ENCODE assay signal across 26 cellular contexts in the genomic region with DNA sequence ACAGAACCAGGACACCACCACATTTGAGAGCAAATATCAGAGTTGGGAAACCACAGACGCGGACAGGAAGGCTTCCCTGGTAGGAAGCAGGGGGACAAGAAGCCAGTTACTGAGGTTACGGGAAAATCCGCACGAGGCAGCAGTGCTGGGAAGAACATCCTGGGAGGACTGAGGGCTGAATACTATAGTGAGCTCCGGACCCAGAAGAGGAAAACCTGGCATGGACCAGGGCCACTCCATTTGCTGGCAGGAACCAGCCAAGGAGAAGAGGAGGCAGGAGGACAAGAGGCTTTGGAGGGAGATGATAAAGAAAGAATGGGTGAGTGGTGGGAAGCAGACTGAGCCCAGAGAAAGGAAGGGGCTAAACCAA. TPM values are rescaled to one million over a fixed set of nuclear protein-coding genes. Genes with fewer than 3 reads are reported as not detected.
DNase-seq lines count a peak whose midpoint lies in the region; ATAC-seq, FAIRE-seq and TF ChIP-seq lines count a peak whose summit lies in the region.
"Had no signal": no experiment of that assay in that cellular context is flagged by ENCODE, and none has a peak within 500 bp of the region (broad histone marks: within the 10 kb centered on the region; RNA-seq: fewer than 3 reads in every experiment).

No MANE protein-coding gene starts in this region.

- H3K4me2 ChIP-seq in HepG2 (ENCODE audit: low read depth, low read length), result peak overlapping the region; percentile 13; the same call in 1 of the 2 replicates
- no peak overlapping the region for H3K4me2 ChIP-seq in smooth muscle cell

- peak; percentile 67 for ATAC-seq in HepG2
- ATAC-seq: activated T-cell treated with anti-CD3 and anti-CD28 coated beads, Interleukin-2, amount 50 U/mL, for 4 hours; foreskin keratinocyte; natural killer cell; Right ventricle myocardium inferior had no signal

- no peak for TF ChIP-seq RAD21 in HepG2 (CRISPR knock-in tag; IDR thresholded peaks at IDR 0.05)

- POLR2A ChIA-PET in HepG2 (lab: Yijun Ruan, JAX), result interaction anchor here (1.4 kb wide), 1 partner anchor 8 kb away, joined by 4 read pairs; no protein-coding TSS in a partner anchor

- H3K27ac ChIP-seq in HepG2 (ENCODE audit: extremely low read length, insufficient read depth, low read length) (no peak overlapping the region), smooth muscle cell (ENCODE audit: low read depth) (no peak overlapping the region)
- H3K27ac ChIP-seq: 22Rv1, esophagus muscularis mucosa, foreskin keratinocyte, ovary, right atrium auricular region had no signal

- TF ChIP-seq CTCF in chondrocyte (IDR thresholded peaks at IDR 0.05), result no peak
- TF ChIP-seq CTCF in HepG2 (CRISPR knock-in tag; IDR thresholded peaks at IDR 0.05), result no peak
- no peak for TF ChIP-seq CTCF in type B pancreatic cell (conservative IDR thresholded peaks at IDR 0.05)
- TF ChIP-seq CTCF in smooth muscle cell (IDR thresholded peaks at IDR 0.05; ENCODE audit: borderline replicate concordance, insufficient read depth, poor library complexity, severe bottlenecking), result no peak

- CTCF ChIA-PET in HepG2 (lab: Yijun Ruan, JAX; ENCODE audit: low intra/inter-chr PET ratio, low total read pairs), result no interaction called here

- no peak for FAIRE-seq in HepG2 (lab: Jason Lieb, UNC)
- FAIRE-seq: GM12891, islet of Langerhans had no signal

- peaks cover 0 to 2% of the 10 kb centered on the region in 2 experiments; a peak in 1 of 5 replicates for H3K27me3 ChIP-seq in HepG2 (ENCODE audit: control insufficient read depth in 1 of 2, insufficient read depth in 2 of 2, low read length in 2 of 2)
- H3K27me3 ChIP-seq in smooth muscle cell (ENCODE audit: low read depth), result no peaks in the 10 kb centered on the region
- H3K27me3 ChIP-seq: esophagus muscularis mucosa, foreskin keratinocyte, ovary, right atrium auricular region had no signal

- H2AFZ ChIP-seq in HepG2 (ENCODE audit: low read length), result no peak overlapping the region
- no peak overlapping the region for H2AFZ ChIP-seq in smooth muscle cell (ENCODE audit: low read depth)

- H3K4me1 Mint-ChIP-seq in chondrocyte (ENCODE audit: low read depth) (peaks cover 6% of the 10 kb centered on the region), type B pancreatic cell (ENCODE audit: unreplicated experiment) (peaks cover 11% of the 10 kb centered on the region)

- H3K36me3 ChIP-seq in HepG2 (replicated peaks in 1 of 2; ENCODE audit: control insufficient read depth in 1 of 2, insufficient read depth in 2 of 2, low read length in 2 of 2), result peaks cover 3 to 11% of the 10 kb centered on the region in 2 experiments; a peak in 2 of 5 replicates
- no peaks in the 10 kb centered on the region for H3K36me3 ChIP-seq in smooth muscle cell (ENCODE audit: low read depth)
- H3K36me3 ChIP-seq: ovary, right atrium auricular region had no signal

- TF ChIP-seq EP300 in HepG2 (IDR thresholded peaks at IDR 0.05; ENCODE audit: low read depth in 2 of 2, low read length in 2 of 2), result no peak
- TF ChIP-seq EP300 in HepG2 (CRISPR knock-in tag; IDR thresholded peaks at IDR 0.05; ENCODE audit: borderline replicate concordance), result no peak

- intact Hi-C loops in HepG2 (cut with micrococcal nuclease; ENCODE audit: unreplicated experiment), result no loop called here

- H3K4me1 ChIP-seq in HepG2 (ENCODE audit: insufficient read depth, low read length) (peaks cover 19% of the 10 kb centered on the region), smooth muscle cell (ENCODE audit: low read depth) (no peaks in the 10 kb centered on the region)
- H3K4me1 ChIP-seq: foreskin keratinocyte had no signal

- no peak overlapping the region for H3K4me3 Mint-ChIP-seq in chondrocyte (ENCODE audit: unreplicated experiment)
- H3K4me3 Mint-ChIP-seq in type B pancreatic cell, result no peak overlapping the region
- H3K4me3 Mint-ChIP-seq: activated T-cell treated with anti-CD3 and anti-CD28 coated beads, Interleukin-2, amount 50 U/mL, for 4 hours; CD14-positive monocyte; natural killer cell; T-helper 2 cell treated with Interferon-gamma antibody and Interleukin-4, amounts not matched to agents 5 μg/mL and 100 μg/mL, for 36 hours had no signal

- H3K4me3 ChIP-seq in HepG2 (replicated peaks in 1 of 3; ENCODE audit: insufficient read depth in 1 of 3, low read depth in 2 of 3, low read length in 3 of 3), result no peak overlapping the region; a peak in 1 of 6 replicates
- no peak overlapping the region for H3K4me3 ChIP-seq in smooth muscle cell
- H3K4me3 ChIP-seq: esophagus muscularis mucosa, ovary, right atrium auricular region had no signal

- H3K9me3 ChIP-seq in HepG2 (ENCODE audit: low read length) (no peaks in the 10 kb centered on the region), smooth muscle cell (replicated peaks; ENCODE audit: low read depth) (no peaks in the 10 kb centered on the region)
- H3K9me3 ChIP-seq: esophagus muscularis mucosa, ovary, right atrium auricular region had no signal

- WGBS in HepG2 (ENCODE audit: low lambda C conversion rate), result 13% methylated on average over 6 of the region's 6 CpGs
- 47% methylated on average over 6 of the region's 6 CpGs for WGBS in smooth muscle cell (ENCODE audit: low lambda C conversion rate)

- no peaks in the 10 kb centered on the region for H4K20me1 ChIP-seq in HepG2 (ENCODE audit: insufficient read depth, low read length)
- H4K20me1 ChIP-seq in smooth muscle cell (ENCODE audit: low read depth), result no peaks in the 10 kb centered on the region

- no TSS peak for BruUV-seq in HepG2 (replicated peaks; lab: Mats Ljungman, UMichigan)

- no peak for TF ChIP-seq POLR2A in HepG2 (IDR thresholded peaks at IDR 0.05; ENCODE audit: insufficient read depth in 1 of 2, low read depth in 2 of 2, low read length in 2 of 2)

- H3K79me2 ChIP-seq in HepG2 (ENCODE audit: insufficient read depth, low read length) (no peaks in the 10 kb centered on the region), smooth muscle cell (ENCODE audit: low read depth) (no peaks in the 10 kb centered on the region)

- no peaks in the 10 kb centered on the region for H3K27me3 Mint-ChIP-seq in chondrocyte (ENCODE audit: low read depth)
- H3K27me3 Mint-ChIP-seq in type B pancreatic cell, result no peaks in the 10 kb centered on the region

- H3K36me3 Mint-ChIP-seq in chondrocyte (ENCODE audit: low read depth) (peaks cover 14% of the 10 kb centered on the region), type B pancreatic cell (peaks cover 16% of the 10 kb centered on the region)
- H3K36me3 Mint-ChIP-seq: natural killer cell had no signal

- no peaks in the 10 kb centered on the region for H3K9me3 Mint-ChIP-seq in chondrocyte (ENCODE audit: low read depth)
- no peaks in the 10 kb centered on the region for H3K9me3 Mint-ChIP-seq in type B pancreatic cell
- H3K9me3 Mint-ChIP-seq: activated T-cell treated with anti-CD3 and anti-CD28 coated beads, Interleukin-2, amount 50 U/mL, for 4 hours; CD14-positive monocyte; natural killer cell; T-helper 2 cell treated with Interferon-gamma antibody and Interleukin-4, amounts not matched to agents 5 μg/mL and 100 μg/mL, for 36 hours had no signal

- peak; percentile 47 for DNase-seq in DMS 273 (lab: John Stamatoyannopoulos, UW; ENCODE audit: unreplicated experiment)
- no peak for DNase-seq in DMS 273 treated with DMSO at 0.1 percent for 48 hours (lab: John Stamatoyannopoulos, UW)
- DNase-seq in chondrocyte (ENCODE audit: low spot score), result no peak
- no peak for DNase-seq in HepG2 (ENCODE audit: low spot score)
- no peak for DNase-seq in type B pancreatic cell (ENCODE audit: extremely low spot score, unreplicated experiment)
- DNase-seq in smooth muscle cell (lab: John Stamatoyannopoulos, UW; ENCODE audit: unreplicated experiment), result no peak
- DNase-seq in Ammon's horn (ENCODE audit: low spot score), result no peak
- no peak for DNase-seq in SIG-M5 treated with dmso at 0.1 percent for 504 hours (lab: John Stamatoyannopoulos, UW; ENCODE audit: unreplicated experiment)
- DNase-seq: activated CD4-positive, alpha-beta T cell treated with anti-CD3 and anti-CD28 coated beads for 48 hours; activated naive CD4-positive, alpha-beta T cell treated with anti-CD3 and anti-CD28 coated beads, Interleukin-2, amount 50 U/mL, for 16 hours; activated T-cell treated with anti-CD3 and anti-CD28 coated beads, Interleukin-2, amount 50 U/mL, for 4 hours; amniotic stem cell; cortex of kidney; foreskin keratinocyte; midbrain; natural killer cell; substantia nigra had no signal

- H3K27ac Mint-ChIP-seq in chondrocyte (ENCODE audit: unreplicated experiment), result peak overlapping the region; percentile 59
- peak overlapping the region; percentile 51 for H3K27ac Mint-ChIP-seq in type B pancreatic cell
- H3K27ac Mint-ChIP-seq: CD14-positive monocyte; natural killer cell; T-helper 2 cell treated with Interferon-gamma antibody and Interleukin-4, amounts not matched to agents 5 μg/mL and 100 μg/mL, for 36 hours had no signal

- H3K9ac ChIP-seq in HepG2 (ENCODE audit: insufficient read depth, low read depth, low read length) (no peak overlapping the region), smooth muscle cell (ENCODE audit: low read depth) (no peak overlapping the region)

- in situ Hi-C loops in HepG2 (cut with HindIII; ENCODE audit: extremely low pct_ligation_motif_present, low pct_unique_long_range_greater_than_20kb), result no loop called here

- H3F3A ChIP-seq in smooth muscle cell (ENCODE audit: low read depth), result peaks cover 8% of the 10 kb centered on the region

RNA-seq across cellular contexts. Expression of gene DSN1, which starts 6.1 kb away (rescaled TPM):
- total RNA-seq in chondrocyte (7.4 to 14.9 TPM (median 8.3 TPM) in 3 replicates), HepG2 (2016; rRNA removed; fragmentation: Illumina TruSeq; extraction: Trizol) (53.7 and 82.4 TPM in 2 replicates), type B pancreatic cell (ENCODE audit: low replicate concordance) (20.0 and 24.1 TPM in 2 replicates), smooth muscle cell (17.0 and 23.0 TPM in 2 replicates)
- total RNA-seq in HepG2 (2016; cell fraction: cytosol; rRNA removed; fragmentation: Illumina TruSeq; extraction: Trizol; ENCODE audit: low read depth), result 10.7 and 11.7 TPM in 2 replicates
- total RNA-seq in HepG2 (2016; cell fraction: insoluble cytoplasmic fraction; rRNA removed; fragmentation: Illumina TruSeq; extraction: Trizol), result 57.1 and 88.9 TPM in 2 replicates
- total RNA-seq in HepG2 (2016; cell fraction: membrane; rRNA removed; fragmentation: Illumina TruSeq; extraction: Trizol), result 25.4 and 26.8 TPM in 2 replicates
- 26.9 and 33.4 TPM in 2 replicates for total RNA-seq in HepG2 (2016; cell fraction: nucleus; rRNA removed; fragmentation: Illumina TruSeq; extraction: Trizol)
- polyA plus RNA-seq in HepG2 (2011; rRNA removed) (10.5 and 18.7 TPM in 2 replicates), smooth muscle cell (15.1 and 17.4 TPM in 2 replicates)
- polyA plus RNA-seq in HepG2 (2011; cell fraction: cytosol; rRNA removed), result 9.6 and 10.1 TPM in 2 replicates
- polyA plus RNA-seq in HepG2 (2011; cell fraction: nucleus; rRNA removed), result 8.8 and 10.9 TPM in 2 replicates
- polyA plus RNA-seq in HepG2 (2012), result 8.0 and 18.3 TPM in 2 replicates
- 4.4 and 5.3 TPM in 2 replicates for polyA plus RNA-seq in HepG2 (2016; cell fraction: cytosol; fragmentation: Illumina TruSeq; extraction: Trizol; ENCODE audit: low read depth)
- polyA plus RNA-seq in HepG2 (2016; cell fraction: insoluble cytoplasmic fraction; fragmentation: Illumina TruSeq; extraction: Trizol; ENCODE audit: low read depth), result 61.2 and 64.9 TPM in 2 replicates
- 9.5 and 10.6 TPM in 2 replicates for polyA plus RNA-seq in HepG2 (2016; cell fraction: membrane; fragmentation: Illumina TruSeq; extraction: Trizol; ENCODE audit: low read depth)
- polyA plus RNA-seq in HepG2 (2016; cell fraction: nucleus; fragmentation: Illumina TruSeq; extraction: Trizol; ENCODE audit: insufficient read depth, low read depth), result 65.4 and 71.7 TPM in 2 replicates
- 6.5 and 15.7 TPM in 2 replicates for polyA minus RNA-seq in HepG2 (2011; rRNA and poly(A)+ RNA removed; ENCODE audit: low replicate concordance)
- polyA minus RNA-seq in HepG2 (2011; cell fraction: cytosol; rRNA and poly(A)+ RNA removed), result 6.1 and 9.5 TPM in 2 replicates
- polyA minus RNA-seq in HepG2 (2011; cell fraction: nucleus; rRNA and poly(A)+ RNA removed), result 10.8 and 15.7 TPM in 2 replicates

RNA-seq across cellular contexts. Expression of gene NDRG3, which starts 33.8 kb away (rescaled TPM):
- total RNA-seq in chondrocyte, result 27.6 to 34.5 TPM (median 28.1 TPM) in 3 replicates
- total RNA-seq in HepG2 (2016; rRNA removed; fragmentation: Illumina TruSeq; extraction: Trizol), result 36.0 and 43.3 TPM in 2 replicates
- total RNA-seq in HepG2 (2016; cell fraction: cytosol; rRNA removed; fragmentation: Illumina TruSeq; extraction: Trizol; ENCODE audit: low read depth), result 9.0 and 9.2 TPM in 2 replicates
- total RNA-seq in HepG2 (2016; cell fraction: insoluble cytoplasmic fraction; rRNA removed; fragmentation: Illumina TruSeq; extraction: Trizol), result 32.4 and 40.5 TPM in 2 replicates
- 19.9 and 20.6 TPM in 2 replicates for total RNA-seq in HepG2 (2016; cell fraction: membrane; rRNA removed; fragmentation: Illumina TruSeq; extraction: Trizol)
- total RNA-seq in HepG2 (2016; cell fraction: nucleus; rRNA removed; fragmentation: Illumina TruSeq; extraction: Trizol), result 19.9 and 21.0 TPM in 2 replicates
- polyA plus RNA-seq in HepG2 (2011; rRNA removed), result 34.7 and 40.5 TPM in 2 replicates
- 22.4 and 29.5 TPM in 2 replicates for polyA plus RNA-seq in HepG2 (2011; cell fraction: cytosol; rRNA removed)
- 23.6 and 25.0 TPM in 2 replicates for polyA plus RNA-seq in HepG2 (2011; cell fraction: nucleus; rRNA removed)
- 22.6 and 26.8 TPM in 2 replicates for polyA plus RNA-seq in HepG2 (2012)
- polyA plus RNA-seq in HepG2 (2016; cell fraction: cytosol; fragmentation: Illumina TruSeq; extraction: Trizol; ENCODE audit: low read depth), result 8.7 and 8.9 TPM in 2 replicates
- polyA plus RNA-seq in HepG2 (2016; cell fraction: insoluble cytoplasmic fraction; fragmentation: Illumina TruSeq; extraction: Trizol; ENCODE audit: low read depth), result 48.1 and 49.0 TPM in 2 replicates
- polyA plus RNA-seq in HepG2 (2016; cell fraction: membrane; fragmentation: Illumina TruSeq; extraction: Trizol; ENCODE audit: low read depth), result 17.2 and 18.2 TPM in 2 replicates
- 38.9 and 42.1 TPM in 2 replicates for polyA plus RNA-seq in HepG2 (2016; cell fraction: nucleus; fragmentation: Illumina TruSeq; extraction: Trizol; ENCODE audit: insufficient read depth, low read depth)
- polyA minus RNA-seq in HepG2 (2011; rRNA and poly(A)+ RNA removed; ENCODE audit: low replicate concordance), result 44.9 and 55.2 TPM in 2 replicates
- 25.7 and 31.2 TPM in 2 replicates for polyA minus RNA-seq in HepG2 (2011; cell fraction: cytosol; rRNA and poly(A)+ RNA removed)
- 16.4 and 19.6 TPM in 2 replicates for polyA minus RNA-seq in HepG2 (2011; cell fraction: nucleus; rRNA and poly(A)+ RNA removed)
- total RNA-seq in type B pancreatic cell (ENCODE audit: low replicate concordance), result 24.9 and 31.5 TPM in 2 replicates
- total RNA-seq in smooth muscle cell, result 14.6 and 16.3 TPM in 2 replicates
- polyA plus RNA-seq in smooth muscle cell, result 13.4 and 18.7 TPM in 2 replicates
